1 cellular context compared by ENCODE assay signal in genomic region chr15:75037685-75038084, GRCh38.
TF ChIP-seq lines count a peak whose summit lies in the region.

No MANE protein-coding gene starts in this region.

TF ChIP-seq in HCT116, 20 proteins besides CTCF, POLR2A, EP300 and RAD21:
- no peak for TF ChIP-seq SRF (IDR thresholded peaks at IDR 0.05; ENCODE audit: low read depth)
- TF ChIP-seq SP1 (IDR thresholded peaks at IDR 0.05; ENCODE audit: low read depth), result peak; percentile 24; the same call in 1 of the 2 replicates
- no peak for TF ChIP-seq POLR2AphosphoS5 (IDR thresholded peaks at IDR 0.05; ENCODE audit: low read depth, low read length)
- TF ChIP-seq CEBPB (IDR thresholded peaks at IDR 0.05; ENCODE audit: low read depth), result no peak
